1 cellular context compared by ENCODE assay signal in genomic region chr15:88620995-88621772, GRCh38.
A peak's percentile ranks its signal among the peaks of the same experiment; 100 is the strongest.
TF ChIP-seq lines count a peak whose summit lies in the region.

Gene AEN (plus strand): TSS chr15:88621340. CDS start chr15:88626210, 4,870 bp downstream.

TF ChIP-seq in HepG2, 621 proteins besides CTCF, POLR2A, EP300 and RAD21 (continued from another document and continues in another):
- TF ChIP-seq ZNF333 (CRISPR knock-in tag; IDR thresholded peaks at IDR 0.05; ENCODE audit: borderline replicate concordance) = no peak
- TF ChIP-seq SAP130 (CRISPR knock-in tag; IDR thresholded peaks at IDR 0.05; ENCODE audit: low read depth) = peak; percentile 99
- TF ChIP-seq MEIS2 (CRISPR knock-in tag; IDR thresholded peaks at IDR 0.05) = peak; percentile 91; the same call in 1 of the 2 replicates
- TF ChIP-seq NR2F2 (IDR thresholded peaks at IDR 0.05; ENCODE audit: borderline replicate concordance, low read depth) = no peak
- TF ChIP-seq SATB2 (CRISPR knock-in tag; IDR thresholded peaks at IDR 0.05) = peak; percentile 77; the same call in 1 of the 2 replicates
- TF ChIP-seq TFE3 (CRISPR knock-in tag; IDR thresholded peaks at IDR 0.05) = peak; percentile 58
- TF ChIP-seq MEF2D (CRISPR knock-in tag; IDR thresholded peaks at IDR 0.05) = peak; percentile 33; the same call in 1 of the 2 replicates
- no peak for TF ChIP-seq RCOR2 (CRISPR knock-in tag; IDR thresholded peaks at IDR 0.05)
- TF ChIP-seq, protein P1, sequence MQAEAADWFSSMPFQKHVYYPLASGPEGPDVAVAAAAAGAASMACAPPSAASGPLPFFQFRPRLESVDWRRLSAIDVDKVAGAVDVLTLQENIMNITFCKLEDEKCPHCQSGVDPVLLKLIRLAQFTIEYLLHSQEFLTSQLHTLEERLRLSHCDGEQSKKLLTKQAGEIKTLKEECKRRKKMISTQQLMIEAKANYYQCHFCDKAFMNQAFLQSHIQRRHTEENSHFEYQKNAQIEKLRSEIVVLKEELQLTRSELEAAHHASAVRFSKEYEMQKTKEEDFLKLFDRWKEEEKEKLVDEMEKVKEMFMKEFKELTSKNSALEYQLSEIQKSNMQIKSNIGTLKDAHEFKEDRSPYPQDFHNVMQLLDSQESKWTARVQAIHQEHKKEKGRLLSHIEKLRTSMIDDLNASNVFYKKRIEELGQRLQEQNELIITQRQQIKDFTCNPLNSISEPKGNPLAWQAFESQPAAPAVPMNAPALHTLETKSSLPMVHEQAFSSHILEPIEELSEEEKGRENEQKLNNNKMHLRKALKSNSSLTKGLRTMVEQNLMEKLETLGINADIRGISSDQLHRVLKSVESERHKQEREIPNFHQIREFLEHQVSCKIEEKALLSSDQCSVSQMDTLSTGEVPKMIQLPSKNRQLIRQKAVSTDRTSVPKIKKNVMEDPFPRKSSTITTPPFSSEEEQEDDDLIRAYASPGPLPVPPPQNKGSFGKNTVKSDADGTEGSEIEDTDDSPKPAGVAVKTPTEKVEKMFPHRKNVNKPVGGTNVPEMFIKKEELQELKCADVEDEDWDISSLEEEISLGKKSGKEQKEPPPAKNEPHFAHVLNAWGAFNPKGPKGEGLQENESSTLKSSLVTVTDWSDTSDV (CRISPR knock-in tag; IDR thresholded peaks at IDR 0.05) = 0 out of 2 replicates have a peak, but pooled peaks have one; percentile 64
- peak; percentile 88; the same call in 1 of the 2 replicates for TF ChIP-seq ZFP41 (CRISPR knock-in tag; IDR thresholded peaks at IDR 0.05; ENCODE audit: borderline replicate concordance)
- no peak for TF ChIP-seq CAMTA2 (CRISPR knock-in tag; IDR thresholded peaks at IDR 0.05; ENCODE audit: borderline replicate concordance)
- no peak for TF ChIP-seq ATM (IDR thresholded peaks at IDR 0.05; ENCODE audit: borderline replicate concordance)
- TF ChIP-seq, protein P2, sequence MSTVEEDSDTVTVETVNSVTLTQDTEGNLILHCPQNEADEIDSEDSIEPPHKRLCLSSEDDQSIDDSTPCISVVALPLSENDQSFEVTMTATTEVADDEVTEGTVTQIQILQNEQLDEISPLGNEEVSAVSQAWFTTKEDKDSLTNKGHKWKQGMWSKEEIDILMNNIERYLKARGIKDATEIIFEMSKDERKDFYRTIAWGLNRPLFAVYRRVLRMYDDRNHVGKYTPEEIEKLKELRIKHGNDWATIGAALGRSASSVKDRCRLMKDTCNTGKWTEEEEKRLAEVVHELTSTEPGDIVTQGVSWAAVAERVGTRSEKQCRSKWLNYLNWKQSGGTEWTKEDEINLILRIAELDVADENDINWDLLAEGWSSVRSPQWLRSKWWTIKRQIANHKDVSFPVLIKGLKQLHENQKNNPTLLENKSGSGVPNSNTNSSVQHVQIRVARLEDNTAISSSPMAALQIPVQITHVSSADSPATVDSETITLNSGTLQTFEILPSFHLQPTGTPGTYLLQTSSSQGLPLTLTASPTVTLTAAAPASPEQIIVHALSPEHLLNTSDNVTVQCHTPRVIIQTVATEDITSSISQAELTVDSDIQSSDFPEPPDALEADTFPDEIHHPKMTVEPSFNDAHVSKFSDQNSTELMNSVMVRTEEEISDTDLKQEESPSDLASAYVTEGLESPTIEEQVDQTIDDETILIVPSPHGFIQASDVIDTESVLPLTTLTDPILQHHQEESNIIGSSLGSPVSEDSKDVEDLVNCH (CRISPR knock-in tag; IDR thresholded peaks at IDR 0.05) = no peak
- no peak for TF ChIP-seq TAF15 (IDR thresholded peaks at IDR 0.05; ENCODE audit: low read depth, low read length, poor library complexity, severe bottlenecking)
- TF ChIP-seq ZNF777 (CRISPR knock-in tag; IDR thresholded peaks at IDR 0.05) = no peak
- TF ChIP-seq, protein P3, sequence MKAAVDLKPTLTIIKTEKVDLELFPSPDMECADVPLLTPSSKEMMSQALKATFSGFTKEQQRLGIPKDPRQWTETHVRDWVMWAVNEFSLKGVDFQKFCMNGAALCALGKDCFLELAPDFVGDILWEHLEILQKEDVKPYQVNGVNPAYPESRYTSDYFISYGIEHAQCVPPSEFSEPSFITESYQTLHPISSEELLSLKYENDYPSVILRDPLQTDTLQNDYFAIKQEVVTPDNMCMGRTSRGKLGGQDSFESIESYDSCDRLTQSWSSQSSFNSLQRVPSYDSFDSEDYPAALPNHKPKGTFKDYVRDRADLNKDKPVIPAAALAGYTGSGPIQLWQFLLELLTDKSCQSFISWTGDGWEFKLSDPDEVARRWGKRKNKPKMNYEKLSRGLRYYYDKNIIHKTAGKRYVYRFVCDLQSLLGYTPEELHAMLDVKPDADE (CRISPR knock-in tag; IDR thresholded peaks at IDR 0.05) = no peak
- no peak for TF ChIP-seq CBX5 (CRISPR knock-in tag; IDR thresholded peaks at IDR 0.05; ENCODE audit: borderline replicate concordance)
- TF ChIP-seq YEATS2 (CRISPR knock-in tag; IDR thresholded peaks at IDR 0.05; ENCODE audit: borderline replicate concordance) = no peak
- no peak for TF ChIP-seq NCOA1 (CRISPR knock-in tag; IDR thresholded peaks at IDR 0.05)
- no peak for TF ChIP-seq NR2F6 (IDR thresholded peaks at IDR 0.05)
- TF ChIP-seq NR2F6 (CRISPR knock-in tag; IDR thresholded peaks at IDR 0.05) = no peak
- TF ChIP-seq TOE1 (CRISPR knock-in tag; IDR thresholded peaks at IDR 0.05) = no peak
- no peak; the same call in 1 of the 2 replicates for TF ChIP-seq ISX (CRISPR knock-in tag; conservative IDR thresholded peaks at IDR 0.05)
- no peak for TF ChIP-seq SUZ12 (IDR thresholded peaks at IDR 0.05; ENCODE audit: low read depth, low read length)
- TF ChIP-seq ATF3 (CRISPR knock-in tag; IDR thresholded peaks at IDR 0.05) = no peak
- TF ChIP-seq MYC (CRISPR knock-in tag; IDR thresholded peaks at IDR 0.05; ENCODE audit: borderline replicate concordance) = peak; percentile 100
- no peak for TF ChIP-seq MTERF4 (CRISPR knock-in tag; IDR thresholded peaks at IDR 0.05)
- peak; percentile 82; the same call in 1 of the 2 replicates for TF ChIP-seq NFKB2 (CRISPR knock-in tag; IDR thresholded peaks at IDR 0.05; ENCODE audit: borderline replicate concordance)
- TF ChIP-seq, protein P4, sequence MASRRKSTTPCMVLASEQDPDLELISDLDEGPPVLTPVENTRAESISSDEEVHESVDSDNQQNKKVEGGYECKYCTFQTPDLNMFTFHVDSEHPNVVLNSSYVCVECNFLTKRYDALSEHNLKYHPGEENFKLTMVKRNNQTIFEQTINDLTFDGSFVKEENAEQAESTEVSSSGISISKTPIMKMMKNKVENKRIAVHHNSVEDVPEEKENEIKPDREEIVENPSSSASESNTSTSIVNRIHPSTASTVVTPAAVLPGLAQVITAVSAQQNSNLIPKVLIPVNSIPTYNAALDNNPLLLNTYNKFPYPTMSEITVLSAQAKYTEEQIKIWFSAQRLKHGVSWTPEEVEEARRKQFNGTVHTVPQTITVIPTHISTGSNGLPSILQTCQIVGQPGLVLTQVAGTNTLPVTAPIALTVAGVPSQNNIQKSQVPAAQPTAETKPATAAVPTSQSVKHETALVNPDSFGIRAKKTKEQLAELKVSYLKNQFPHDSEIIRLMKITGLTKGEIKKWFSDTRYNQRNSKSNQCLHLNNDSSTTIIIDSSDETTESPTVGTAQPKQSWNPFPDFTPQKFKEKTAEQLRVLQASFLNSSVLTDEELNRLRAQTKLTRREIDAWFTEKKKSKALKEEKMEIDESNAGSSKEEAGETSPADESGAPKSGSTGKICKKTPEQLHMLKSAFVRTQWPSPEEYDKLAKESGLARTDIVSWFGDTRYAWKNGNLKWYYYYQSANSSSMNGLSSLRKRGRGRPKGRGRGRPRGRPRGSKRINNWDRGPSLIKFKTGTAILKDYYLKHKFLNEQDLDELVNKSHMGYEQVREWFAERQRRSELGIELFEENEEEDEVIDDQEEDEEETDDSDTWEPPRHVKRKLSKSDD (CRISPR knock-in tag; IDR thresholded peaks at IDR 0.05; ENCODE audit: low read depth) = no peak
- TF ChIP-seq ZNF547 (CRISPR knock-in tag; IDR thresholded peaks at IDR 0.05) = peak; percentile 93
- TF ChIP-seq, protein P5, sequence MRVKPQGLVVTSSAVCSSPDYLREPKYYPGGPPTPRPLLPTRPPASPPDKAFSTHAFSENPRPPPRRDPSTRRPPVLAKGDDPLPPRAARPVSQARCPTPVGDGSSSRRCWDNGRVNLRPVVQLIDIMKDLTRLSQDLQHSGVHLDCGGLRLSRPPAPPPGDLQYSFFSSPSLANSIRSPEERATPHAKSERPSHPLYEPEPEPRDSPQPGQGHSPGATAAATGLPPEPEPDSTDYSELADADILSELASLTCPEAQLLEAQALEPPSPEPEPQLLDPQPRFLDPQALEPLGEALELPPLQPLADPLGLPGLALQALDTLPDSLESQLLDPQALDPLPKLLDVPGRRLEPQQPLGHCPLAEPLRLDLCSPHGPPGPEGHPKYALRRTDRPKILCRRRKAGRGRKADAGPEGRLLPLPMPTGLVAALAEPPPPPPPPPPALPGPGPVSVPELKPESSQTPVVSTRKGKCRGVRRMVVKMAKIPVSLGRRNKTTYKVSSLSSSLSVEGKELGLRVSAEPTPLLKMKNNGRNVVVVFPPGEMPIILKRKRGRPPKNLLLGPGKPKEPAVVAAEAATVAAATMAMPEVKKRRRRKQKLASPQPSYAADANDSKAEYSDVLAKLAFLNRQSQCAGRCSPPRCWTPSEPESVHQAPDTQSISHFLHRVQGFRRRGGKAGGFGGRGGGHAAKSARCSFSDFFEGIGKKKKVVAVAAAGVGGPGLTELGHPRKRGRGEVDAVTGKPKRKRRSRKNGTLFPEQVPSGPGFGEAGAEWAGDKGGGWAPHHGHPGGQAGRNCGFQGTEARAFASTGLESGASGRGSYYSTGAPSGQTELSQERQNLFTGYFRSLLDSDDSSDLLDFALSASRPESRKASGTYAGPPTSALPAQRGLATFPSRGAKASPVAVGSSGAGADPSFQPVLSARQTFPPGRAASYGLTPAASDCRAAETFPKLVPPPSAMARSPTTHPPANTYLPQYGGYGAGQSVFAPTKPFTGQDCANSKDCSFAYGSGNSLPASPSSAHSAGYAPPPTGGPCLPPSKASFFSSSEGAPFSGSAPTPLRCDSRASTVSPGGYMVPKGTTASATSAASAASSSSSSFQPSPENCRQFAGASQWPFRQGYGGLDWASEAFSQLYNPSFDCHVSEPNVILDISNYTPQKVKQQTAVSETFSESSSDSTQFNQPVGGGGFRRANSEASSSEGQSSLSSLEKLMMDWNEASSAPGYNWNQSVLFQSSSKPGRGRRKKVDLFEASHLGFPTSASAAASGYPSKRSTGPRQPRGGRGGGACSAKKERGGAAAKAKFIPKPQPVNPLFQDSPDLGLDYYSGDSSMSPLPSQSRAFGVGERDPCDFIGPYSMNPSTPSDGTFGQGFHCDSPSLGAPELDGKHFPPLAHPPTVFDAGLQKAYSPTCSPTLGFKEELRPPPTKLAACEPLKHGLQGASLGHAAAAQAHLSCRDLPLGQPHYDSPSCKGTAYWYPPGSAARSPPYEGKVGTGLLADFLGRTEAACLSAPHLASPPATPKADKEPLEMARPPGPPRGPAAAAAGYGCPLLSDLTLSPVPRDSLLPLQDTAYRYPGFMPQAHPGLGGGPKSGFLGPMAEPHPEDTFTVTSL (CRISPR knock-in tag; IDR thresholded peaks at IDR 0.05; ENCODE audit: borderline replicate concordance) = no peak
- TF ChIP-seq HHEX (CRISPR knock-in tag; IDR thresholded peaks at IDR 0.05) = no peak
- no peak for TF ChIP-seq ZNF576 (CRISPR knock-in tag; IDR thresholded peaks at IDR 0.05)
- no peak for TF ChIP-seq LCORL (IDR thresholded peaks at IDR 0.05)
- no peak for TF ChIP-seq LCORL (CRISPR knock-in tag; IDR thresholded peaks at IDR 0.05)
- no peak for TF ChIP-seq SKIL (CRISPR knock-in tag; IDR thresholded peaks at IDR 0.05; ENCODE audit: borderline replicate concordance)
